ENCODE assay signal across 8 cellular contexts in genomic region chr5:139246394-139246793, GRCh38. TPM values are rescaled to one million over a fixed set of nuclear protein-coding genes. Genes with fewer than 3 reads are reported as not detected.
DNase-seq lines count a peak whose midpoint lies in the region; ATAC-seq and TF ChIP-seq lines count a peak whose summit lies in the region.

No MANE protein-coding gene starts in this region.

- TF ChIP-seq POLR2A in NB4 (IDR thresholded peaks at IDR 0.05; ENCODE audit: extremely low read depth, insufficient read length): peak; percentile 22
- no peak for TF ChIP-seq POLR2A in ovary (IDR thresholded peaks at IDR 0.05)

- H3K27ac Mint-ChIP-seq in nephron progenitor cell: peak overlapping the region; percentile 92

- H3K4me1 ChIP-seq in ovary (ENCODE audit: insufficient read depth): no peaks in the 10 kb centered on the region

- no peak overlapping the region for H3K27ac ChIP-seq in ovary

- H3K4me3 Mint-ChIP-seq in nephron progenitor cell: no peak overlapping the region

- no peak for ATAC-seq in GM21529 (IDR thresholded peaks at IDR 0.05; ENCODE audit: unreplicated experiment)

- DNase-seq in AML-193 (lab: John Stamatoyannopoulos, UW) (peak; percentile 65 to 76), NB4 (ENCODE audit: low read depth) (peak; percentile 95), nephron progenitor cell (no peak), ovary (no peak), NCI-H524 treated with DMSO at 0.1 percent for 48 hours (lab: John Stamatoyannopoulos, UW) (no peak), NCI-H748 (lab: John Stamatoyannopoulos, UW; ENCODE audit: unreplicated experiment) (no peak)
- peak; percentile 80 for DNase-seq in activated effector memory CD4-positive, alpha-beta T cell treated with anti-CD3 and anti-CD28 coated beads, Interleukin-2, amount 50 U/mL, for 16 hours

- peaks cover 42% of the 10 kb centered on the region for H3K4me1 Mint-ChIP-seq in nephron progenitor cell

- WGBS in ovary, 3 donors: 44 to 46% (median 45%) methylated on average over 4 of the region's 4 CpGs

- H3K27me3 Mint-ChIP-seq in nephron progenitor cell (ENCODE audit: low read depth, poor library complexity): peaks cover 7% of the 10 kb centered on the region

- TF ChIP-seq CTCF in NB4 (IDR thresholded peaks at IDR 0.05; ENCODE audit: low read depth, low read length) (no peak), nephron progenitor cell (IDR thresholded peaks at IDR 0.05) (no peak), ovary (IDR thresholded peaks at IDR 0.05) (no peak)

- intact Hi-C loops in ovary (cut with DNase I): no loop called here

- TF ChIP-seq EP300 in ovary (IDR thresholded peaks at IDR 0.05): no peak

- H3K36me3 Mint-ChIP-seq in nephron progenitor cell (ENCODE audit: low read depth): no peaks in the 10 kb centered on the region

- no peaks in the 10 kb centered on the region for H3K9me3 Mint-ChIP-seq in nephron progenitor cell

- H3K36me3 ChIP-seq in ovary: no peaks in the 10 kb centered on the region

- H3K27me3 ChIP-seq in ovary: no peaks in the 10 kb centered on the region

- no peak overlapping the region for H3K4me3 ChIP-seq in NB4 (ENCODE audit: low read depth, low read length)
- no peak overlapping the region for H3K4me3 ChIP-seq in ovary

- no peaks in the 10 kb centered on the region for H3K9me3 ChIP-seq in ovary

RNA-seq across cellular contexts. Expression of gene MATR3, which starts 47.1 kb away (rescaled TPM):
- total RNA-seq in ovary: 100 to 1,000 TPM; 184 to 297 (median 227) TPM
- 100 to 1,000 TPM; 174 to 222 TPM for polyA plus RNA-seq in ovary

RNA-seq across cellular contexts. Expression of gene SIL1, which starts 48.2 kb away (rescaled TPM):
- total RNA-seq in ovary: 10 to 100 TPM; 15.7 to 45.2 (median 34.9) TPM
- polyA plus RNA-seq in ovary: 10 to 100 TPM; 29.5 to 93.0 TPM

Comparison
In these comparisons a context has a peak if more than half of its experiments do, and no peak if none do; other contexts are left out.
1. DNase-seq: peak in AML-193 (2 of 2), NB4 (single experiment) and activated effector memory CD4-positive, alpha-beta T cell treated with anti-CD3 and anti-CD28 coated beads, Interleukin-2, amount 50 U/mL, for 16 hours (single experiment); none in nephron progenitor cell (single experiment), ovary (0 of 5), NCI-H524 treated with DMSO at 0.1 percent for 48 hours (single experiment) and NCI-H748 (single experiment).